Comparison of ENCODE assay signal across 30 cellular contexts in the genomic region with DNA sequence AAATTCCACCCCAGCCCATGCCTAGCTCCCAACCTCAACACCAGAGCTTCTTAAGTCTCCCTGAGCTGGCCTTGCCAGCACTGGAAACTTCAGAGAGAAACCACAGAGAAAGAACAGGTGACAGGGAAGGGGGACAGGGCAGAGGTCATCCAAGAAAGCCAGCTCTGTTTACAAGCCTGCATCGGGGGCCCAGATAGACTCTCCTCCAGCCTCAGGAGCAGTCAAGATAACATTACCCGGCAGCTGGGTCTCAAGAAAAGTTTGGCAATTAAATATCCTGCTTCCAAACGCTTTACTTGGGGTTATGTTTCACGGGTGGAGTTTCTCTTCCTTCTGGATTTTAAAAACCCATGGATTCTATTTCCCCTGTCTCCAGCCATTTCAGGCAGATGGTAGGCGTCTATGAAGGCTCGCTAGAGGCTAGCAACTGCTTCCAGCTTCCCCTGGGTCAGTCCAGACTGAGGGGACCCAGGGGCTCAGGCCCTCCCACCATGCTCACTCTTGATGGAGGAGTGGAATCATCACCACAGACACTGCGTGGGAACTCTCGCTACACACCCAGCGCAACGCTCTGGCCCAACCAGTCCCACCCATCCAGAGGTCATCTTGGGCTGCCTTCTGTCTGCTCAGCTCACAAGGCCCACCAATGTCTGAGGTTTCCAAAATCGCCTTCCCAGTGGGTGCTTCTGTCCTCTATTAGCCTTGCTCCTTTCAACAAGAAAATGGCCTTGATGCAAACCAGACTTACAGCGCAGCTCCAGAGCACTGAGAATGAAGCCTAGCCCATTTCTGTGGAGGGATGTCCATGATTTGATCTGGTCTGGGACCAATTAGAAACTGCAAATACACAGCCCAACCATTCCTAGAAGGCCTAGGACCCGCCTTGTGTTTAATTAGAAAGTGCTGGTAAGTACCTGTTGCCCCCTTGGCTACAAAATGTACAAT. TPM values are rescaled to one million over a fixed set of nuclear protein-coding genes. Genes with fewer than 3 reads are reported as not detected.
DNase-seq lines count a peak whose midpoint lies in the region; ATAC-seq, FAIRE-seq and TF ChIP-seq lines count a peak whose summit lies in the region.
"Had no signal": no experiment of that assay in that cellular context is flagged by ENCODE, and none has a peak within 500 bp of the region (broad histone marks: within the 10 kb centered on the region; RNA-seq: fewer than 3 reads in every experiment).

No MANE protein-coding gene starts in this region.

- TF ChIP-seq CTCF in right atrium auricular region (IDR thresholded peaks at IDR 0.05) = no peak
- TF ChIP-seq CTCF in heart left ventricle (IDR thresholded peaks at IDR 0.05) = no peak
- TF ChIP-seq CTCF in nephron (IDR thresholded peaks at IDR 0.05; ENCODE audit: unreplicated experiment in 3 of 3) = no peak
- no peak for TF ChIP-seq CTCF in D721Med (IDR thresholded peaks at IDR 0.05; ENCODE audit: insufficient read depth, missing control alignments)

- H3K4me1 Mint-ChIP-seq in nephron = peaks cover 52% of the 10 kb centered on the region
- H3K4me1 Mint-ChIP-seq in effector memory CD8-positive, alpha-beta T cell (ENCODE audit: low read depth in 2 of 2) = peaks cover 5 to 8% of the 10 kb centered on the region in 2 donors

- no peak for TF ChIP-seq POLR2A in heart left ventricle (IDR thresholded peaks at IDR 0.05)

- H3K4me3 Mint-ChIP-seq in nephron = peak overlapping the region in 1 of 3 experiments; percentile 32
- no peak overlapping the region for H3K4me3 Mint-ChIP-seq in effector memory CD8-positive, alpha-beta T cell

- H3K36me3 ChIP-seq in right atrium auricular region = no peaks in the 10 kb centered on the region
- no peaks in the 10 kb centered on the region for H3K36me3 ChIP-seq in heart left ventricle
- H3K36me3 ChIP-seq: neutrophil, prostate gland, stomach, thyroid gland, WERI-Rb-1 had no signal

- WGBS in heart left ventricle, 4 donors = 79 to 84% (median 83%) methylated on average over 9 to 13 of the region's 13 CpGs

- intact Hi-C loops in Right ventricle myocardium superior (cut with DNase I) (no loop called here), heart left ventricle (cut with DNase I) (loop anchor here in 1 of 10 donors (10.0 kb wide), 1 partner anchor 48 kb away; a partner anchor contains a TSS)

- peak; percentile 58 for ATAC-seq in Right ventricle myocardium superior (ENCODE audit: poor library complexity)
- peak; percentile 23 to 74 (median 52) for ATAC-seq in heart left ventricle
- ATAC-seq in effector memory CD8-positive, alpha-beta T cell (replicated peaks) = no peak
- ATAC-seq: A549, HCT116, K562 had no signal

- FAIRE-seq in D721Med (lab: Jason Lieb, UNC) = no peak
- FAIRE-seq: A549, G401.6, K562, keratinocyte had no signal

- H3K27me3 ChIP-seq in right atrium auricular region = no peaks in the 10 kb centered on the region
- no peaks in the 10 kb centered on the region for H3K27me3 ChIP-seq in heart left ventricle
- H3K27me3 ChIP-seq: neutrophil, stomach, thyroid gland had no signal

- H3K4me3 ChIP-seq in right atrium auricular region (no peak overlapping the region), heart left ventricle (no peak overlapping the region)
- H3K4me3 ChIP-seq: A549, K562, lung, prostate gland, stomach, thyroid gland had no signal

- H3K4me1 ChIP-seq in right atrium auricular region (peaks cover 0 to 12% of the 10 kb centered on the region in 2 donors), heart left ventricle (peaks cover 0 to 40% (median 11%) of the 10 kb centered on the region in 12 donors)
- H3K4me1 ChIP-seq: prostate gland had no signal

- H3K27ac Mint-ChIP-seq in nephron = peak overlapping the region; percentile 74 to 92 (median 85)
- peak overlapping the region in 1 of 2 donors; percentile 46 for H3K27ac Mint-ChIP-seq in effector memory CD8-positive, alpha-beta T cell

- H3K27me3 Mint-ChIP-seq in nephron (ENCODE audit: low read depth) = peaks cover 17% of the 10 kb centered on the region
- peaks cover 0 to 5% of the 10 kb centered on the region in 2 donors for H3K27me3 Mint-ChIP-seq in effector memory CD8-positive, alpha-beta T cell

- H3K9me3 Mint-ChIP-seq in nephron = no peaks in the 10 kb centered on the region
- no peaks in the 10 kb centered on the region for H3K9me3 Mint-ChIP-seq in effector memory CD8-positive, alpha-beta T cell

- H3K27ac ChIP-seq in right atrium auricular region (no peak overlapping the region), heart left ventricle (peak overlapping the region in 2 of 12 donors; percentile 10 to 54)
- H3K27ac ChIP-seq: neutrophil, prostate gland, stomach, thyroid gland had no signal

- DNase-seq in Right ventricle myocardium superior (no peak), right atrium auricular region (ENCODE audit: low spot score) (no peak), heart left ventricle (peak in 2 of 5 donors; percentile 34 to 59), D721Med (ENCODE audit: insufficient read length, low spot score) (no peak), GOT3 (lab: John Stamatoyannopoulos, UW) (no peak), NCI-H774 (lab: John Stamatoyannopoulos, UW) (no peak)
- no peak for DNase-seq in effector memory CD8-positive, alpha-beta T cell
- DNase-seq: activated CD4-positive, alpha-beta T cell treated with anti-CD3 and anti-CD28 coated beads for 48 hours; activated gamma-delta T cell treated with Interleukin-2 at 50 U/mL for 16 hours; activated T-cell treated with anti-CD3 and anti-CD28 coated beads, Interleukin-2, amount 50 U/mL, for 1 hour; AML-193; cerebellar nuclear complex; DMS53; NCI-H1105; NCI-H2029; NCI-H226; NCI-H748 treated with DMSO at 0.1 percent for 48 hours; RPMI8226; stomach; thyroid gland; WERI-Rb-1 had no signal

- no peaks in the 10 kb centered on the region for H3K36me3 Mint-ChIP-seq in nephron (ENCODE audit: low read depth)
- H3K36me3 Mint-ChIP-seq in effector memory CD8-positive, alpha-beta T cell (ENCODE audit: insufficient read depth) = no peaks in the 10 kb centered on the region

- H3K9me3 ChIP-seq in right atrium auricular region (no peaks in the 10 kb centered on the region), heart left ventricle (no peaks in the 10 kb centered on the region)
- H3K9me3 ChIP-seq: A549, neutrophil, prostate gland, stomach, thyroid gland had no signal

RNA-seq across cellular contexts. Expression of a gene that starts 48.7 kb away (rescaled TPM):
- total RNA-seq in Right ventricle myocardium superior (27.0 TPM), right atrium auricular region (10 to 100 TPM; 14.6 to 18.2 TPM), heart left ventricle (10 to 100 TPM; 21.8 to 43.4 (median 31.9) TPM)
- 10 to 100 TPM; 11.8 to 16.6 TPM for polyA plus RNA-seq in heart left ventricle
